Comparison of ENCODE assay signal across 9 cellular contexts in genomic region chr1:41362749-41363631, GRCh38. TPM values are rescaled to one million over a fixed set of nuclear protein-coding genes. Genes with fewer than 3 reads are reported as not detected.
A peak's percentile ranks its signal among the peaks of the same experiment; 100 is the strongest.
DNase-seq lines count a peak whose midpoint lies in the region; ATAC-seq and TF ChIP-seq lines count a peak whose summit lies in the region.
"Had no signal": no experiment of that assay in that cellular context is flagged by ENCODE, and none has a peak within 500 bp of the region (broad histone marks: within the 10 kb centered on the region; RNA-seq: fewer than 3 reads in every experiment).

No MANE protein-coding gene starts in this region.

- H3K9ac ChIP-seq in BLaER1 treated with 17β-estradiol and CSF1 and Interleukin-3, amounts not matched to agents 10 nM and 100 nM = peak overlapping the region in 4 of 11 experiments; percentile 70 to 79 (median 76); a peak in 6 of 22 replicates
- no peak overlapping the region for H3K9ac ChIP-seq in DND-41 (ENCODE audit: low read depth, low read length)

- H4K20me1 ChIP-seq in BLaER1 treated with 17β-estradiol and CSF1 and Interleukin-3, amounts not matched to agents 10 nM and 100 nM = peaks cover 0 to 38% (median 12%) of the 10 kb centered on the region in 11 experiments; a peak in 8 of 22 replicates
- H4K20me1 ChIP-seq in DND-41 (ENCODE audit: insufficient read depth, low read length) = peaks cover 27% of the 10 kb centered on the region

- peaks cover 4 to 12% of the 10 kb centered on the region in 2 donors for H3K4me1 Mint-ChIP-seq in natural killer cell treated with Interleukin-12 subunit alpha and Interleukin-12 subunit beta and Interleukin-15 and Interleukin-18, amount 100 ng/mL, for 72 hours (ENCODE audit: low read depth in 2 of 2)
- peaks cover 30% of the 10 kb centered on the region for H3K4me1 Mint-ChIP-seq in MCF 10A (ENCODE audit: insufficient read depth, unreplicated experiment)

- no peaks in the 10 kb centered on the region for H3K9me3 ChIP-seq in BLaER1 treated with 17β-estradiol and CSF1 and Interleukin-3, amounts not matched to agents 10 nM and 100 nM (replicated peaks in 1 of 11)
- H3K9me3 ChIP-seq in DND-41 (ENCODE audit: insufficient read depth, low read length, severe bottlenecking) (no peaks in the 10 kb centered on the region), WERI-Rb-1 (ENCODE audit: severe bottlenecking) (no peaks in the 10 kb centered on the region), esophagus squamous epithelium (no peaks in the 10 kb centered on the region)

- TF ChIP-seq CTCF in DND-41 (IDR thresholded peaks at IDR 0.05; ENCODE audit: borderline replicate concordance, extremely low read depth, low read length, poor library complexity, severe bottlenecking) (no peak), WERI-Rb-1 (IDR thresholded peaks at IDR 0.05; ENCODE audit: low read depth, low read length) (no peak), MCF 10A (IDR thresholded peaks at IDR 0.05; ENCODE audit: unreplicated experiment) (no peak), esophagus squamous epithelium (IDR thresholded peaks at IDR 0.05) (no peak)

- peak overlapping the region; percentile 97 to 100 (median 100) for H3K4me2 ChIP-seq in BLaER1 treated with 17β-estradiol and CSF1 and Interleukin-3, amounts not matched to agents 10 nM and 100 nM
- peak overlapping the region; percentile 83; the same call in 1 of the 2 replicates for H3K4me2 ChIP-seq in DND-41 (ENCODE audit: insufficient read depth, low read length)

- POLR2A ChIA-PET in MCF 10A (lab: Yijun Ruan, JAX) = interaction anchor here (0.7 kb wide), 1 partner anchor 52 kb away, joined by 3 read pairs; no protein-coding TSS in a partner anchor

- BruUV-seq in MCF 10A (replicated peaks; lab: Mats Ljungman, UMichigan) = no TSS peak

- no peak overlapping the region for H3K27ac ChIP-seq in BLaER1 treated with 17β-estradiol and CSF1 and Interleukin-3, amounts not matched to agents 10 nM and 100 nM
- H3K27ac ChIP-seq in DND-41 (ENCODE audit: low read length) (no peak overlapping the region), WERI-Rb-1 (peak overlapping the region; percentile 86), esophagus squamous epithelium (no peak overlapping the region)

- H3K4me3 Mint-ChIP-seq in natural killer cell treated with Interleukin-12 subunit alpha and Interleukin-12 subunit beta and Interleukin-15 and Interleukin-18, amount 100 ng/mL, for 72 hours = peak overlapping the region; percentile 45
- H3K4me3 Mint-ChIP-seq in MCF 10A (ENCODE audit: unreplicated experiment) = no peak overlapping the region

- no peaks in the 10 kb centered on the region for H3K36me3 ChIP-seq in BLaER1 treated with 17β-estradiol and CSF1 and Interleukin-3, amounts not matched to agents 10 nM and 100 nM
- no peaks in the 10 kb centered on the region for H3K36me3 ChIP-seq in DND-41 (ENCODE audit: insufficient read depth, low read length)
- peaks cover 37% of the 10 kb centered on the region for H3K36me3 ChIP-seq in WERI-Rb-1
- no peaks in the 10 kb centered on the region for H3K36me3 ChIP-seq in esophagus squamous epithelium

- DNase-seq in DND-41 (no peak), WERI-Rb-1 (no peak), MCF 10A (ENCODE audit: unreplicated experiment) (no peak), esophagus squamous epithelium (lab: John Stamatoyannopoulos, UW) (no peak)
- DNase-seq in natural killer cell treated with Interleukin-12 subunit alpha and Interleukin-12 subunit beta and Interleukin-15 and Interleukin-18, amount 100 ng/mL, for 72 hours (ENCODE audit: low spot score) = peak; percentile 31

- H3K79me2 ChIP-seq in DND-41 (ENCODE audit: insufficient read depth, low read length) = no peaks in the 10 kb centered on the region

- CTCF ChIA-PET in MCF 10A (lab: Yijun Ruan, JAX) = interaction anchor here (0.5 to 0.6 kb wide), 4 partner anchors 24 to 864 kb away, joined by 3 to 4 read pairs (median 3); no protein-coding TSS in a partner anchor

- H3K36me3 Mint-ChIP-seq in natural killer cell treated with Interleukin-12 subunit alpha and Interleukin-12 subunit beta and Interleukin-15 and Interleukin-18, amount 100 ng/mL, for 72 hours = no peaks in the 10 kb centered on the region
- peaks cover 5% of the 10 kb centered on the region for H3K36me3 Mint-ChIP-seq in MCF 10A (ENCODE audit: insufficient read depth, unreplicated experiment)

- H3K27me3 ChIP-seq in BLaER1 treated with 17β-estradiol and CSF1 and Interleukin-3, amounts not matched to agents 10 nM and 100 nM = peaks cover 20 to 52% (median 26%) of the 10 kb centered on the region in 11 experiments; a peak in 20 of 22 replicates
- H3K27me3 ChIP-seq in DND-41 (ENCODE audit: insufficient read depth, low read length, poor library complexity) (peaks cover 18% of the 10 kb centered on the region), WERI-Rb-1 (ENCODE audit: insufficient read depth, low read depth, severe bottlenecking) (no peaks in the 10 kb centered on the region), esophagus squamous epithelium (peaks cover 0 to 45% (median 8%) of the 10 kb centered on the region in 4 donors)

- H3K4me1 ChIP-seq in BLaER1 treated with 17β-estradiol and CSF1 and Interleukin-3, amounts not matched to agents 10 nM and 100 nM = peaks cover 50 to 91% (median 88%) of the 10 kb centered on the region in 10 experiments
- H3K4me1 ChIP-seq in DND-41 (ENCODE audit: insufficient read depth, low read length) (peaks cover 53% of the 10 kb centered on the region), esophagus squamous epithelium (peaks cover 27 to 73% (median 33%) of the 10 kb centered on the region in 3 donors)

- no peak for TF ChIP-seq POLR2A in esophagus squamous epithelium (IDR thresholded peaks at IDR 0.05)

- WGBS in esophagus squamous epithelium, 2 donors = 87 to 100% methylated on average over 2 to 4 of the region's 9 CpGs

- peaks cover 32 to 39% of the 10 kb centered on the region in 2 donors for H3K27me3 Mint-ChIP-seq in natural killer cell treated with Interleukin-12 subunit alpha and Interleukin-12 subunit beta and Interleukin-15 and Interleukin-18, amount 100 ng/mL, for 72 hours
- peaks cover 22% of the 10 kb centered on the region for H3K27me3 Mint-ChIP-seq in MCF 10A (ENCODE audit: insufficient read depth, unreplicated experiment)

- ATAC-seq in DND-41 (ENCODE audit: insufficient read depth, low read depth) = no peak
- ATAC-seq in natural killer cell treated with Interleukin-12 subunit alpha and Interleukin-12 subunit beta and Interleukin-15 and Interleukin-18, amount 100 ng/mL, for 72 hours = no peak
- ATAC-seq in HG03196 (IDR thresholded peaks at IDR 0.05; ENCODE audit: unreplicated experiment) = no peak
- ATAC-seq in GM19455 (IDR thresholded peaks at IDR 0.05; ENCODE audit: unreplicated experiment) = no peak

- intact Hi-C loops in MCF 10A (cut with micrococcal nuclease) = no loop called here
- intact Hi-C loops in esophagus squamous epithelium (cut with DNase I) = no loop called here

- no peaks in the 10 kb centered on the region for H3K9me3 Mint-ChIP-seq in natural killer cell treated with Interleukin-12 subunit alpha and Interleukin-12 subunit beta and Interleukin-15 and Interleukin-18, amount 100 ng/mL, for 72 hours
- no peaks in the 10 kb centered on the region for H3K9me3 Mint-ChIP-seq in MCF 10A (ENCODE audit: unreplicated experiment)

- no peak overlapping the region for H2AFZ ChIP-seq in DND-41 (ENCODE audit: low read depth, low read length)

- no peak overlapping the region for H3K27ac Mint-ChIP-seq in natural killer cell treated with Interleukin-12 subunit alpha and Interleukin-12 subunit beta and Interleukin-15 and Interleukin-18, amount 100 ng/mL, for 72 hours
- no peak overlapping the region for H3K27ac Mint-ChIP-seq in MCF 10A (ENCODE audit: low read depth, unreplicated experiment)

- peak overlapping the region in 6 of 10 experiments; percentile 67 to 78 (median 70); a peak in 11 of 20 replicates for H3K4me3 ChIP-seq in BLaER1 treated with 17β-estradiol and CSF1 and Interleukin-3, amounts not matched to agents 10 nM and 100 nM
- H3K4me3 ChIP-seq in DND-41 (ENCODE audit: low read depth in 1 of 2, low read length in 2 of 2) = no peak overlapping the region
- peak overlapping the region; percentile 73 for H3K4me3 ChIP-seq in WERI-Rb-1 (ENCODE audit: low read depth, low read length)
- no peak overlapping the region for H3K4me3 ChIP-seq in esophagus squamous epithelium

RNA-seq across cellular contexts. Expression of gene FOXO6, which starts 1.8 kb away (rescaled TPM):
- not detected for total RNA-seq in natural killer cell treated with Interleukin-12 subunit alpha and Interleukin-12 subunit beta and Interleukin-15 and Interleukin-18, amount 100 ng/mL, for 72 hours
- 0.22 and 0.28 TPM in 2 replicates for total RNA-seq in MCF 10A (2022)
- total RNA-seq in esophagus squamous epithelium = under 1 TPM in 3 of 4 donors, not detected in 1; 0.18 to 0.53 (median 0.38) TPM
- total RNA-seq: glomerular endothelial cell had no signal

Comparison
In these comparisons a context has a peak if more than half of its experiments do, and no peak if none do; other contexts are left out.
1. H3K4me3 ChIP-seq: peak in BLaER1 treated with 17β-estradiol and CSF1 and Interleukin-3, amounts not matched to agents 10 nM and 100 nM (6 of 10) and WERI-Rb-1 (single experiment); none in DND-41 (0 of 2) and esophagus squamous epithelium (0 of 4).